ENCODE assay signal across 19 cellular contexts in genomic region chr1:202069670-202070069, GRCh38. TPM values are rescaled to one million over a fixed set of nuclear protein-coding genes. Genes with fewer than 3 reads are reported as not detected.
DNase-seq lines count a peak whose midpoint lies in the region; ATAC-seq and TF ChIP-seq lines count a peak whose summit lies in the region.
"Had no signal": no experiment of that assay in that cellular context is flagged by ENCODE, and none has a peak within 500 bp of the region (broad histone marks: within the 10 kb centered on the region; RNA-seq: fewer than 3 reads in every experiment).

No MANE protein-coding gene starts in this region.

- no peak overlapping the region for H3K4me3 Mint-ChIP-seq in endodermal cell

- ATAC-seq in HG02970 (IDR thresholded peaks at IDR 0.05; ENCODE audit: low FRiP score, unreplicated experiment): no peak
- ATAC-seq: foreskin keratinocyte; left lung; Panc1; stimulated activated naive CD8-positive, alpha-beta T cell treated with anti-CD3 and anti-CD28 coated beads, Interleukin-15, Interleukin-2, amounts not matched to agents 100 U/mL and 50 U/mL, for 24 hours had no signal

- peak overlapping the region; percentile 75 for H3K27ac Mint-ChIP-seq in endodermal cell
- H3K27ac Mint-ChIP-seq: activated T-helper 2 cell treated with anti-CD3 and anti-CD28 coated beads, Interferon-gamma antibody, Interleukin-2, Interleukin-4, amounts not matched to agents 10 μg/mL and 5 μg/mL and 100 μg/mL, durations not matched to agents 14 hours and 24 hours and 36 hours had no signal

- H3K4me3 ChIP-seq in endodermal cell (ENCODE audit: low read length) (no peak overlapping the region), MG63 (no peak overlapping the region)
- H3K4me3 ChIP-seq: adrenal gland, left lung, spleen had no signal

- H3K9me3 ChIP-seq in endodermal cell (ENCODE audit: control insufficient read depth, low read length): no peaks in the 10 kb centered on the region
- H3K9me3 ChIP-seq in MG63: no peaks in the 10 kb centered on the region
- H3K9me3 ChIP-seq: adrenal gland, left lung, spleen had no signal

- peaks cover 6% of the 10 kb centered on the region for H3K4me1 ChIP-seq in endodermal cell (ENCODE audit: control insufficient read depth, insufficient read depth, low read length)
- H3K4me1 ChIP-seq: foreskin keratinocyte, left lung, spleen had no signal

- no peaks in the 10 kb centered on the region for H3K36me3 Mint-ChIP-seq in endodermal cell (ENCODE audit: low read depth)

- DNase-seq in COR-L47 (lab: John Stamatoyannopoulos, UW) (peak; percentile 15), NCI-H1092 treated with DMSO at 0.1 percent for 48 hours (lab: John Stamatoyannopoulos, UW) (peak; percentile 88), NCI-H345 treated with DMSO at 0.1 percent for 48 hours (lab: John Stamatoyannopoulos, UW; ENCODE audit: unreplicated experiment) (peak; percentile 63), endodermal cell (peak; percentile 77), GM03348 (ENCODE audit: low spot score) (no peak), mesenteric fat pad (ENCODE audit: low spot score) (no peak), MG63 (no peak)
- DNase-seq: adrenal gland; foreskin keratinocyte; KG1; left lung; spleen; stimulated activated naive CD8-positive, alpha-beta T cell treated with anti-CD3 and anti-CD28 coated beads, Interleukin-15, Interleukin-2, amounts not matched to agents 100 U/mL and 50 U/mL, for 24 hours had no signal

- no peak overlapping the region for H3K9ac ChIP-seq in endodermal cell (ENCODE audit: extremely low read depth, low read length, poor library complexity, severe bottlenecking)

- no peaks in the 10 kb centered on the region for H3K27me3 ChIP-seq in endodermal cell (ENCODE audit: control insufficient read depth, insufficient read depth, low read length, poor library complexity, severe bottlenecking)
- no peaks in the 10 kb centered on the region; the same call in 1 of the 2 replicates for H3K27me3 ChIP-seq in MG63
- H3K27me3 ChIP-seq: adrenal gland, foreskin keratinocyte, left lung, spleen had no signal

- no peaks in the 10 kb centered on the region for H3K9me3 Mint-ChIP-seq in endodermal cell
- H3K9me3 Mint-ChIP-seq: activated T-helper 2 cell treated with anti-CD3 and anti-CD28 coated beads, Interferon-gamma antibody, Interleukin-2, Interleukin-4, amounts not matched to agents 10 μg/mL and 5 μg/mL and 100 μg/mL, durations not matched to agents 14 hours and 24 hours and 36 hours had no signal

- H3K4me1 Mint-ChIP-seq in endodermal cell: peaks cover 23% of the 10 kb centered on the region

- WGBS in endodermal cell (ENCODE audit: insufficient coverage in 1 of 2, insufficient read length in 1 of 2), 2 experiments: 87% methylated on average over 5 of the region's 5 CpGs

- no peaks in the 10 kb centered on the region for H3K27me3 Mint-ChIP-seq in endodermal cell (ENCODE audit: insufficient read depth)

- no peak for TF ChIP-seq CTCF in endodermal cell (conservative IDR thresholded peaks at IDR 0.05)

- H3K36me3 ChIP-seq in endodermal cell (ENCODE audit: control insufficient read depth, insufficient read depth, low read length) (no peaks in the 10 kb centered on the region), MG63 (no peaks in the 10 kb centered on the region)
- H3K36me3 ChIP-seq: adrenal gland, left lung, spleen had no signal

- H3K27ac ChIP-seq in endodermal cell (ENCODE audit: low read depth, low read length): no peak overlapping the region
- H3K27ac ChIP-seq: adrenal gland, foreskin keratinocyte, HL-60, left lung, spleen, VCaP had no signal

RNA-seq across cellular contexts. Expression of gene GPR37L1, which starts 53.0 kb away (rescaled TPM):
- total RNA-seq in endodermal cell (under 1 TPM in 1 of 2 donors, not detected in 1; 0.04 TPM), mesenteric fat pad (not detected)
- polyA plus RNA-seq in endodermal cell (2013, experiment 1 of 2): 0.07 TPM
- 0.12 TPM for polyA plus RNA-seq in endodermal cell (2013, experiment 2 of 2)
- total RNA-seq in MG63 (2014; rRNA removed; shearing (Covaris generic); ENCODE audit: low replicate concordance): not detected in 2 replicates
- total RNA-seq: activated CD8-positive, alpha-beta memory T cell treated with anti-CD3 and anti-CD28 coated beads for 36 hours; activated T-helper 2 cell treated with anti-CD3 and anti-CD28 coated beads, Interferon-gamma antibody, Interleukin-2, Interleukin-4, amounts not matched to agents 10 μg/mL and 5 μg/mL and 100 μg/mL, durations not matched to agents 14 hours and 24 hours and 36 hours; foreskin keratinocyte; spleen had no signal

RNA-seq across cellular contexts. Expression of gene ELF3, which starts 59.3 kb away (rescaled TPM):
- total RNA-seq in endodermal cell (10 to 100 TPM; 11.8 to 13.2 TPM), mesenteric fat pad (1.9 TPM)
- polyA plus RNA-seq in endodermal cell (2013, experiment 1 of 2): 2.4 TPM
- polyA plus RNA-seq in endodermal cell (2013, experiment 2 of 2): 2.5 TPM
- not detected in 2 replicates for total RNA-seq in MG63 (2014; rRNA removed; shearing (Covaris generic); ENCODE audit: low replicate concordance)

Comparison
In these comparisons a context has a peak if more than half of its experiments do, and no peak if none do; other contexts are left out.
1. DNase-seq: peak in COR-L47 (single experiment), NCI-H1092 treated with DMSO at 0.1 percent for 48 hours (single experiment), NCI-H345 treated with DMSO at 0.1 percent for 48 hours (single experiment) and endodermal cell (single experiment); none in GM03348 (single experiment), mesenteric fat pad (single experiment) and MG63 (single experiment).